Comparison of ENCODE assay signal across 14 cellular contexts in genomic region chr11:3799883-3800282, GRCh38.
"Had no signal": no experiment of that assay in that cellular context is flagged by ENCODE, and none has a peak within 500 bp of the region (broad histone marks: within the 10 kb centered on the region; RNA-seq: fewer than 3 reads in every experiment).

No MANE protein-coding gene starts in this region.

- ATAC-seq: left ventricle myocardium superior; stimulated activated memory B cell treated with anti-CD40 and anti-IgM and Interleukin-4, amounts not matched to agents 10 μg/mL and 1 μg/mL and 100 μg/mL, for 72 hours had no signal

- H3K27me3 Mint-ChIP-seq: activated B cell treated with CpG ODN at 0.5 μM for 24 hours; stimulated activated memory B cell treated with anti-CD40 and anti-IgM and Interleukin-4, amounts not matched to agents 10 μg/mL and 1 μg/mL and 100 μg/mL, for 72 hours had no signal

- H3K36me3 Mint-ChIP-seq: stimulated activated memory B cell treated with anti-CD40 and anti-IgM and Interleukin-4, amounts not matched to agents 10 μg/mL and 1 μg/mL and 100 μg/mL, for 72 hours had no signal

- H3K4me3 Mint-ChIP-seq: activated B cell treated with CpG ODN at 0.5 μM for 24 hours; stimulated activated memory B cell treated with anti-CD40 and anti-IgM and Interleukin-4, amounts not matched to agents 10 μg/mL and 1 μg/mL and 100 μg/mL, for 72 hours; T-helper 1 cell treated with Interleukin-12 subunit alpha and Interleukin-12 subunit beta and Interleukin-4 antibody, amounts not matched to agents 30 μg/mL and 1 μg/mL, for 36 hours had no signal

- H3K9me3 Mint-ChIP-seq: activated B cell treated with CpG ODN at 0.5 μM for 24 hours; activated T-helper 2 cell treated with anti-CD3 and anti-CD28 coated beads, Interferon-gamma antibody, Interleukin-2, Interleukin-4, amounts not matched to agents 10 μg/mL and 5 μg/mL and 100 μg/mL, durations not matched to agents 14 hours and 24 hours and 36 hours; stimulated activated memory B cell treated with anti-CD40 and anti-IgM and Interleukin-4, amounts not matched to agents 10 μg/mL and 1 μg/mL and 100 μg/mL, for 72 hours; T-helper 1 cell treated with Interleukin-12 subunit alpha and Interleukin-12 subunit beta and Interleukin-4 antibody, amounts not matched to agents 30 μg/mL and 1 μg/mL, for 36 hours had no signal

- H3K9me3 ChIP-seq: esophagus muscularis mucosa, thyroid gland, vagina had no signal

- DNase-seq: activated B cell treated with CpG ODN at 0.5 μM for 24 hours; activated naive CD4-positive, alpha-beta T cell treated with anti-CD3 and anti-CD28 coated beads, Interleukin-2, amount 50 U/mL, for 16 hours; amniotic stem cell; caudate nucleus; hippocampal formation; left ventricle myocardium superior; retina; stimulated activated CD4-positive, alpha-beta T cell treated with anti-CD3 and anti-CD28 coated beads, Interleukin-2, amount 100 ng/mL, for 48 hours; thyroid gland had no signal

- H3K27ac Mint-ChIP-seq: activated B cell treated with CpG ODN at 0.5 μM for 24 hours; stimulated activated memory B cell treated with anti-CD40 and anti-IgM and Interleukin-4, amounts not matched to agents 10 μg/mL and 1 μg/mL and 100 μg/mL, for 72 hours had no signal
